In genomic region chrX:103475381-103475780, GRCh38 we compare ENCODE assay signal across 24 cellular contexts. TPM values are rescaled to one million over a fixed set of nuclear protein-coding genes. Genes with fewer than 3 reads are reported as not detected.
DNase-seq lines count a peak whose midpoint lies in the region; TF ChIP-seq lines count a peak whose summit lies in the region.
"Had no signal": no experiment of that assay in that cellular context is flagged by ENCODE, and none has a peak within 500 bp of the region (broad histone marks: within the 10 kb centered on the region; RNA-seq: fewer than 3 reads in every experiment).

No MANE protein-coding gene starts in this region.

- peak; percentile 71 for DNase-seq in ELR (ENCODE audit: low read depth)
- peak; percentile 17 for DNase-seq in M059J (ENCODE audit: low read depth)
- peak; percentile 14 for DNase-seq in choroid plexus epithelial cell (ENCODE audit: low read depth)
- peak; percentile 61 for DNase-seq in iris pigment epithelial cell (ENCODE audit: low read depth)
- no peak for DNase-seq in activated T-cell treated with anti-CD3 and anti-CD28 coated beads, Interleukin-2, amount 50 U/mL, for 24 hours
- no peak for DNase-seq in COLO829 (ENCODE audit: low spot score)
- no peak for DNase-seq in activated T-cell treated with anti-CD3 and anti-CD28 coated beads, Interleukin-2, amount 50 U/mL, for 1 hour
- no peak for DNase-seq in activated T-cell treated with anti-CD3 and anti-CD28 coated beads, Interleukin-2, amount 50 U/mL, for 48 hours
- DNase-seq: Caco-2; CD4-positive, alpha-beta T cell; DMS 273 treated with DMSO at 0.1 percent for 48 hours; DMS79 treated with DMSO at 0.1 percent for 48 hours; GOT3; KG1; NCI-H1417; NCI-H1694 treated with DMSO at 0.1 percent for 48 hours; NCI-H446; NCI-H526 treated with DMSO at 0.1 percent for 48 hours; OCI-M1; Right ventricle myocardium superior had no signal

- no peak for TF ChIP-seq CTCF in choroid plexus epithelial cell (conservative IDR thresholded peaks at IDR 0.05; ENCODE audit: low read depth, low read length)

- no peaks in the 10 kb centered on the region for H3K36me3 Mint-ChIP-seq in activated T-cell treated with anti-CD3 and anti-CD28 coated beads, Interleukin-2, amount 50 U/mL, for 24 hours (ENCODE audit: low read depth)

- no peaks in the 10 kb centered on the region for H3K9me3 Mint-ChIP-seq in activated T-cell treated with anti-CD3 and anti-CD28 coated beads, Interleukin-2, amount 50 U/mL, for 24 hours
- H3K9me3 Mint-ChIP-seq: CD4-positive, alpha-beta T cell had no signal

- H3K4me1 Mint-ChIP-seq in activated T-cell treated with anti-CD3 and anti-CD28 coated beads, Interleukin-2, amount 50 U/mL, for 24 hours (ENCODE audit: low read depth), result no peaks in the 10 kb centered on the region

- H3K4me3 ChIP-seq in choroid plexus epithelial cell (ENCODE audit: low read depth, low read length), result no peak overlapping the region
- H3K4me3 ChIP-seq: BLaER1 had no signal

- H3K4me3 Mint-ChIP-seq in activated T-cell treated with anti-CD3 and anti-CD28 coated beads, Interleukin-2, amount 50 U/mL, for 24 hours, result no peak overlapping the region
- H3K4me3 Mint-ChIP-seq: CD4-positive, alpha-beta T cell had no signal

- no peak overlapping the region for H3K27ac Mint-ChIP-seq in activated T-cell treated with anti-CD3 and anti-CD28 coated beads, Interleukin-2, amount 50 U/mL, for 24 hours
- H3K27ac Mint-ChIP-seq: CD4-positive, alpha-beta T cell had no signal

- H3K27me3 Mint-ChIP-seq in activated T-cell treated with anti-CD3 and anti-CD28 coated beads, Interleukin-2, amount 50 U/mL, for 24 hours, result peaks cover 25% of the 10 kb centered on the region
- H3K27me3 Mint-ChIP-seq: CD4-positive, alpha-beta T cell had no signal

RNA-seq across cellular contexts. Expression of gene RAB40A, which starts 43.9 kb away (rescaled TPM):
- total RNA-seq in M059J (2014; rRNA removed; shearing (Covaris generic)), result 0.07 TPM in 1 of 2 replicates, not detected in the other
- total RNA-seq: Caco-2, HT1080, Right ventricle myocardium superior, RPMI7951, SK-MEL-5 had no signal

Comparison
In these comparisons a context has a peak if more than half of its experiments do, and no peak if none do; other contexts are left out.
1. DNase-seq: peak in ELR (single experiment), M059J (single experiment), choroid plexus epithelial cell (single experiment) and iris pigment epithelial cell (single experiment); none in activated T-cell treated with anti-CD3 and anti-CD28 coated beads, Interleukin-2, amount 50 U/mL, for 24 hours (single experiment), COLO829 (single experiment), activated T-cell treated with anti-CD3 and anti-CD28 coated beads, Interleukin-2, amount 50 U/mL, for 1 hour (single experiment) and activated T-cell treated with anti-CD3 and anti-CD28 coated beads, Interleukin-2, amount 50 U/mL, for 48 hours (0 of 2).